Comparison of ENCODE assay signal across 16 cellular contexts in genomic region chr10:62652114-62652513, GRCh38.
DNase-seq lines count a peak whose midpoint lies in the region; ATAC-seq and TF ChIP-seq lines count a peak whose summit lies in the region.
"Had no signal": no experiment of that assay in that cellular context is flagged by ENCODE, and none has a peak within 500 bp of the region (broad histone marks: within the 10 kb centered on the region; RNA-seq: fewer than 3 reads in every experiment).

No MANE protein-coding gene starts in this region.

- TF ChIP-seq CTCF in AG09309 (IDR thresholded peaks at IDR 0.05; ENCODE audit: control insufficient read depth, insufficient read depth, low read depth, low read length, missing control alignments), result no peak

- ATAC-seq in activated CD4-positive, CD25-positive, alpha-beta regulatory T cell treated with anti-CD3 and anti-CD28 coated beads, Interleukin-2, amount 50 U/mL, for 24 hours, result no peak
- ATAC-seq in HG02678 (IDR thresholded peaks at IDR 0.05; ENCODE audit: unreplicated experiment), result no peak
- ATAC-seq: gastrocnemius medialis, lower lobe of right lung, natural killer cell, psoas muscle, SK-N-SH treated with all-trans-retinoic acid at 6 μM for 48 hours had no signal

- peak; percentile 20 for DNase-seq in AG09309 (ENCODE audit: low read depth)
- peak; percentile 62 for DNase-seq in GM03348 (ENCODE audit: low spot score)
- DNase-seq in T1000 (lab: John Stamatoyannopoulos, UW), result peak; percentile 34
- peak; percentile 23 for DNase-seq in iris pigment epithelial cell (ENCODE audit: low read depth)
- DNase-seq in GM19240 (ENCODE audit: insufficient read length, low spot score), result no peak
- DNase-seq in NCI-H2029 treated with DMSO at 0.1 percent for 48 hours (lab: John Stamatoyannopoulos, UW), result no peak
- DNase-seq: DMS 273 treated with DMSO at 0.1 percent for 48 hours, gastrocnemius medialis, lower lobe of right lung, natural killer cell, NCI-H187 treated with DMSO at 0.1 percent for 48 hours, NCI-H524, psoas muscle had no signal

- no peak overlapping the region for H3K4me3 ChIP-seq in AG09309 (ENCODE audit: control insufficient read depth, low read depth, low read length)
- H3K4me3 ChIP-seq: gastrocnemius medialis, lower lobe of right lung, psoas muscle had no signal

Comparison
In these comparisons a context has a peak if more than half of its experiments do, and no peak if none do; other contexts are left out.
1. DNase-seq: peak in AG09309 (single experiment), GM03348 (single experiment), T1000 (single experiment) and iris pigment epithelial cell (single experiment); none in GM19240 (single experiment) and NCI-H2029 treated with DMSO at 0.1 percent for 48 hours (single experiment).